In genomic region chr16:80611930-80612327, GRCh38 we compare ENCODE assay signal across 8 cellular contexts.
"Had no signal": no experiment of that assay in that cellular context is flagged by ENCODE, and none has a peak within 500 bp of the region (broad histone marks: within the 10 kb centered on the region; RNA-seq: fewer than 3 reads in every experiment).

No MANE protein-coding gene starts in this region.

- H2AFZ ChIP-seq: GM23248 had no signal

- H3K9me3 ChIP-seq: HAP-1 had no signal

- H3K27ac Mint-ChIP-seq: HFFc6 had no signal

- H3K9ac ChIP-seq: GM23248 had no signal

- H3K4me3 Mint-ChIP-seq: HFFc6 had no signal

- ATAC-seq: HCT116 had no signal

- H3K4me1 ChIP-seq: HAP-1 had no signal

- H3K27ac ChIP-seq: GM23248, HL-60 had no signal

- H3K4me3 ChIP-seq: GM23248, HAP-1 had no signal

- H3K36me3 ChIP-seq: HAP-1 had no signal

- DNase-seq: GM23248, GOT3, H7, HFFc6, KBM-7 had no signal
